ENCODE assay signal across 24 cellular contexts in genomic region chr3:25397150-25397549, GRCh38. TPM values are rescaled to one million over a fixed set of nuclear protein-coding genes. Genes with fewer than 3 reads are reported as not detected.
DNase-seq lines count a peak whose midpoint lies in the region; TF ChIP-seq lines count a peak whose summit lies in the region.
"Had no signal": no experiment of that assay in that cellular context is flagged by ENCODE, and none has a peak within 500 bp of the region (broad histone marks: within the 10 kb centered on the region; RNA-seq: fewer than 3 reads in every experiment).

No MANE protein-coding gene starts in this region.

- H3K27me3 Mint-ChIP-seq in immature natural killer cell (ENCODE audit: low read depth in 3 of 3) = peaks cover 4 to 10% (median 8%) of the 10 kb centered on the region in 3 donors
- H3K27me3 Mint-ChIP-seq in type B pancreatic cell = no peaks in the 10 kb centered on the region

- no peak for TF ChIP-seq POLR2A in breast epithelium (IDR thresholded peaks at IDR 0.05)
- TF ChIP-seq POLR2A in NB4 (IDR thresholded peaks at IDR 0.05; ENCODE audit: extremely low read depth, insufficient read length) = no peak

- no peaks in the 10 kb centered on the region for H3K4me1 ChIP-seq in breast epithelium
- H3K4me1 ChIP-seq in BE2C = no peaks in the 10 kb centered on the region
- H3K4me1 ChIP-seq: SJSA1 had no signal

- in situ Hi-C loops in T47D (cut with HindIII; ENCODE audit: low pct_unique_long_range_greater_than_20kb, low sequenced_read_pairs) = no loop called here

- H3K4me3 ChIP-seq in breast epithelium = no peak overlapping the region
- H3K4me3 ChIP-seq in NB4 (ENCODE audit: low read depth, low read length) = no peak overlapping the region
- H3K4me3 ChIP-seq in BE2C (ENCODE audit: low read depth, low read length) = no peak overlapping the region
- H3K4me3 ChIP-seq: GM12878, SJSA1 had no signal

- H3K36me3 Mint-ChIP-seq in immature natural killer cell (no peaks in the 10 kb centered on the region), type B pancreatic cell (no peaks in the 10 kb centered on the region)

- H3K27me3 ChIP-seq in breast epithelium (no peaks in the 10 kb centered on the region), BE2C (no peaks in the 10 kb centered on the region)
- H3K27me3 ChIP-seq: SJSA1 had no signal

- intact Hi-C loops in breast epithelium (cut with DNase I; ENCODE audit: low total_unique reads) = no loop called here

- peaks cover 14 to 17% of the 10 kb centered on the region in 2 donors for H3K4me1 Mint-ChIP-seq in immature natural killer cell
- H3K4me1 Mint-ChIP-seq in type B pancreatic cell (ENCODE audit: unreplicated experiment) = peaks cover 14% of the 10 kb centered on the region

- H3K9me3 Mint-ChIP-seq in immature natural killer cell (no peaks in the 10 kb centered on the region), type B pancreatic cell (peaks cover 7% of the 10 kb centered on the region)

- TF ChIP-seq CTCF in breast epithelium (IDR thresholded peaks at IDR 0.05) (no peak), NB4 (IDR thresholded peaks at IDR 0.05; ENCODE audit: low read depth, low read length) (no peak), type B pancreatic cell (conservative IDR thresholded peaks at IDR 0.05) (no peak), BE2C (IDR thresholded peaks at IDR 0.05; ENCODE audit: low read depth, low read length) (no peak)

- H3K27ac Mint-ChIP-seq in immature natural killer cell = no peak overlapping the region
- H3K27ac Mint-ChIP-seq in type B pancreatic cell = peak overlapping the region; percentile 77
- H3K27ac Mint-ChIP-seq: HFFc6 had no signal

- DNase-seq in T47D (ENCODE audit: low read depth in 1 of 2, low spot score in 1 of 2) (peak; percentile 4 to 88), breast epithelium (ENCODE audit: low spot score in 2 of 2) (no peak), NB4 (ENCODE audit: low read depth) (peak; percentile 3), immature natural killer cell (no peak), type B pancreatic cell (ENCODE audit: extremely low spot score, unreplicated experiment) (no peak), NCI-H524 (lab: John Stamatoyannopoulos, UW) (no peak), NCI-H1417 treated with DMSO at 0.1 percent for 48 hours (lab: John Stamatoyannopoulos, UW) (no peak), BE2C (no peak)
- DNase-seq: C1 segment of cervical spinal cord, DMS79, GOT3, HFFc6, IMR-90, Kasumi-1, NCI-H1048, NCI-H2107, NCI-H226, NCI-H748 treated with DMSO at 0.1 percent for 48 hours, PC-3 had no signal

- no peaks in the 10 kb centered on the region for H3K9me3 ChIP-seq in breast epithelium
- H3K9me3 ChIP-seq in BE2C = no peaks in the 10 kb centered on the region
- H3K9me3 ChIP-seq: SJSA1 had no signal

- H3K4me3 Mint-ChIP-seq in immature natural killer cell (peak overlapping the region in 3 of 5 donors; percentile 0 to 65 (median 51)), type B pancreatic cell (no peak overlapping the region)
- H3K4me3 Mint-ChIP-seq: HFFc6 had no signal

- H3K36me3 ChIP-seq in breast epithelium = no peaks in the 10 kb centered on the region
- H3K36me3 ChIP-seq in BE2C = no peaks in the 10 kb centered on the region
- H3K36me3 ChIP-seq: SJSA1 had no signal

- no peak overlapping the region for H3K27ac ChIP-seq in breast epithelium
- H3K27ac ChIP-seq: 22Rv1, SJSA1 had no signal

RNA-seq across cellular contexts. Expression of gene RARB, which starts 30.9 kb away (rescaled TPM):
- total RNA-seq in breast epithelium (10 to 100 TPM in 1 of 3 donors, 1 to 10 TPM in 1, under 1 TPM in 1; 0.80 to 20.1 (median 8.2) TPM), type B pancreatic cell (ENCODE audit: low replicate concordance) (13.3 and 28.2 TPM in 2 replicates)
- under 1 TPM in 2 of 3 donors, not detected in 1; 0.19 to 0.61 TPM for polyA plus RNA-seq in immature natural killer cell
- not detected for polyA plus RNA-seq in BE2C (2012; ENCODE audit: insufficient read depth, insufficient read length, low read depth)
- total RNA-seq: G401, GM12878, HT-29, PC-3 had no signal

Comparison
In these comparisons a context has a peak if more than half of its experiments do, and no peak if none do; other contexts are left out.
1. DNase-seq: peak in T47D (2 of 2) and NB4 (single experiment); none in breast epithelium (0 of 2), immature natural killer cell (0 of 3), type B pancreatic cell (single experiment), NCI-H524 (0 of 2), NCI-H1417 treated with DMSO at 0.1 percent for 48 hours (single experiment) and BE2C (single experiment).